ENCODE assay signal across 27 cellular contexts in the genomic region with DNA sequence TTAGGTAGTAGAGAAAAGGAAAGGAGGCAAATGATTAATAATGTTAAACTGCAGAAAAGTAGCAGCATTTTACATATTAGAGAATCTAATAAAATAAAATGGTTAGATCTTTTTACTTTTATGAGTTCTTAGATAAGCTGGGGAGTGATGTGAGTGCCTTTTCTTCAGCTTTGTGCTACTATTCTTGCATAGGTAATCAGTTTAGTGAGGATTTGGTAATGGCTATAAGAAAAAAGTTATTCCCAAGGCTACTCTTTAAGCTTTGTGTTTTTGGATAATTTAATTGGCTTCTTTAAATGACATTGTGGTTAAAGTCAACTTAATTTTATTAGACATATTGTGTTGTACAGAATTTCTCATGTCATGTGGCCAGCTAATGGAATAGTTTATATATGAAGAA. TPM values are rescaled to one million over a fixed set of nuclear protein-coding genes. Genes with fewer than 3 reads are reported as not detected.
DNase-seq lines count a peak whose midpoint lies in the region; ATAC-seq, FAIRE-seq and TF ChIP-seq lines count a peak whose summit lies in the region.
"Had no signal": no experiment of that assay in that cellular context is flagged by ENCODE, and none has a peak within 500 bp of the region (broad histone marks: within the 10 kb centered on the region; RNA-seq: fewer than 3 reads in every experiment).

No MANE protein-coding gene starts in this region.

- H2AK5ac ChIP-seq in mesenchymal stem cell (ENCODE audit: low read length, severe bottlenecking): no peak overlapping the region

- no peak for TF ChIP-seq CTCF in gastrocnemius medialis (IDR thresholded peaks at IDR 0.05 in 4 of 5, conservative IDR thresholded peaks at IDR 0.05 in 1 of 5)

- no peak overlapping the region for H2BK120ac ChIP-seq in mesenchymal stem cell (ENCODE audit: low read depth, low read length)

- H3K27me3 ChIP-seq in mesenchymal stem cell (ENCODE audit: control insufficient read depth in 1 of 2, insufficient read depth in 1 of 2, low read length in 2 of 2) (peaks cover 0 to 4% of the 10 kb centered on the region in 2 experiments), gastrocnemius medialis (peaks cover 0 to 10% (median 0%) of the 10 kb centered on the region in 3 donors)
- H3K27me3 ChIP-seq in naive thymus-derived CD4-positive, alpha-beta T cell (ENCODE audit: control insufficient read depth in 2 of 2, insufficient read depth in 2 of 2, low read length in 2 of 2): no peaks in the 10 kb centered on the region

- H3K27me3 Mint-ChIP-seq in naive thymus-derived CD4-positive, alpha-beta T cell: peaks cover 23 to 35% (median 27%) of the 10 kb centered on the region in 5 donors

- H3K27ac ChIP-seq in mesenchymal stem cell (ENCODE audit: low read length, poor library complexity, severe bottlenecking) (no peak overlapping the region), gastrocnemius medialis (no peak overlapping the region)
- H3K27ac ChIP-seq in naive thymus-derived CD4-positive, alpha-beta T cell (ENCODE audit: low read depth, low read length): no peak overlapping the region
- H3K27ac ChIP-seq: A549; BLaER1 treated with 17β-estradiol and CSF1 and Interleukin-3, amounts not matched to agents 10 nM and 100 nM; SK-N-MC had no signal

- H3K9me3 Mint-ChIP-seq in naive thymus-derived CD4-positive, alpha-beta T cell: peaks cover 0 to 10% (median 0%) of the 10 kb centered on the region in 11 donors
- H3K9me3 Mint-ChIP-seq: CD4-positive, alpha-beta T cell had no signal

- no peak overlapping the region for H2BK5ac ChIP-seq in mesenchymal stem cell (ENCODE audit: low read depth, low read length, poor library complexity, severe bottlenecking)

- H2BK15ac ChIP-seq in mesenchymal stem cell (ENCODE audit: low read depth, poor library complexity, severe bottlenecking): no peak overlapping the region

- H3K36me3 ChIP-seq in mesenchymal stem cell (ENCODE audit: control insufficient read depth in 1 of 2, insufficient read depth in 2 of 2, low read depth in 1 of 2, low read length in 2 of 2) (peaks cover 0 to 15% of the 10 kb centered on the region in 2 experiments), gastrocnemius medialis (no peaks in the 10 kb centered on the region)
- no peaks in the 10 kb centered on the region for H3K36me3 ChIP-seq in naive thymus-derived CD4-positive, alpha-beta T cell (ENCODE audit: control insufficient read depth in 2 of 3, insufficient read depth in 3 of 3, low read length in 3 of 3)
- H3K36me3 ChIP-seq: BLaER1 treated with 17β-estradiol and CSF1 and Interleukin-3, amounts not matched to agents 10 nM and 100 nM had no signal

- no peak overlapping the region for H4K91ac ChIP-seq in mesenchymal stem cell (ENCODE audit: low read length)

- no peak for DNase-seq in GM19239 (ENCODE audit: insufficient read length, low spot score)
- peak; percentile 54 for DNase-seq in cerebellar cortex (ENCODE audit: low spot score)
- no peak for DNase-seq in mesenchymal stem cell
- DNase-seq in NCI-H146 (lab: John Stamatoyannopoulos, UW): no peak
- no peak for DNase-seq in naive thymus-derived CD4-positive, alpha-beta T cell
- DNase-seq in gastrocnemius medialis: no peak
- DNase-seq: AML-193; CD4-positive, alpha-beta T cell; DMS53; Kasumi-1; NCI-H1092 treated with DMSO at 0.1 percent for 48 hours; NCI-H1436; NCI-H187 treated with DMSO at 0.1 percent for 48 hours; NCI-H446; NCI-H526 treated with DMSO at 0.1 percent for 48 hours; SIG-M5 had no signal

- H4K8ac ChIP-seq in mesenchymal stem cell (ENCODE audit: low read length): no peak overlapping the region

- peak overlapping the region; percentile 80 for H3K9ac ChIP-seq in mesenchymal stem cell (ENCODE audit: low read length)
- H3K9ac ChIP-seq: BLaER1 treated with 17β-estradiol and CSF1 and Interleukin-3, amounts not matched to agents 10 nM and 100 nM had no signal

- in situ Hi-C loops in gastrocnemius medialis (cut with MboI; ENCODE audit: low sequenced_read_pairs in 4 of 4): loop anchor here in 3 of 4 donors (5.0 to 10.0 kb wide), 2 partner anchors 339 to 342 kb away; no protein-coding TSS in a partner anchor

- no peak for ATAC-seq in naive thymus-derived CD4-positive, alpha-beta T cell
- no peak for ATAC-seq in gastrocnemius medialis
- ATAC-seq: A549, HepG2 had no signal

- no peak overlapping the region for H2AFZ ChIP-seq in mesenchymal stem cell (ENCODE audit: low read depth, low read length)

- CTCF ChIA-PET in naive thymus-derived CD4-positive, alpha-beta T cell (lab: Charles Lee): no interaction called here

- H3K4me1 ChIP-seq in mesenchymal stem cell (ENCODE audit: control insufficient read depth, insufficient read depth, low read depth, low read length) (peaks cover 7% of the 10 kb centered on the region), gastrocnemius medialis (peaks cover 0 to 6% of the 10 kb centered on the region in 2 donors)
- no peaks in the 10 kb centered on the region for H3K4me1 ChIP-seq in naive thymus-derived CD4-positive, alpha-beta T cell (ENCODE audit: control insufficient read depth in 2 of 2, insufficient read depth in 2 of 2, low read length in 2 of 2)
- H3K4me1 ChIP-seq: BLaER1 treated with 17β-estradiol and CSF1 and Interleukin-3, amounts not matched to agents 10 nM and 100 nM had no signal

- H3K4me2 ChIP-seq in mesenchymal stem cell (ENCODE audit: low read length, poor library complexity, severe bottlenecking): no peak overlapping the region
- H3K4me2 ChIP-seq: A549; BLaER1 treated with 17β-estradiol and CSF1 and Interleukin-3, amounts not matched to agents 10 nM and 100 nM had no signal

- H3K4ac ChIP-seq in mesenchymal stem cell (ENCODE audit: low read depth in 1 of 2, low read length in 2 of 2): no peak overlapping the region

- H3K79me1 ChIP-seq in mesenchymal stem cell (replicated peaks; ENCODE audit: low read length, poor library complexity, severe bottlenecking): no peaks in the 10 kb centered on the region

- H3K9me3 ChIP-seq in mesenchymal stem cell (ENCODE audit: control insufficient read depth, low read length) (peaks cover 9% of the 10 kb centered on the region), gastrocnemius medialis (no peaks in the 10 kb centered on the region)
- no peaks in the 10 kb centered on the region for H3K9me3 ChIP-seq in naive thymus-derived CD4-positive, alpha-beta T cell (ENCODE audit: control insufficient read depth in 2 of 3, low read length in 3 of 3)
- H3K9me3 ChIP-seq: A549 had no signal

- peaks cover 0 to 7% (median 0%) of the 10 kb centered on the region in 7 donors for H3K4me1 Mint-ChIP-seq in naive thymus-derived CD4-positive, alpha-beta T cell

- FAIRE-seq in GM19239 (lab: Jason Lieb, UNC): peak; percentile 58
- FAIRE-seq: A549, D721Med, G401.6, H54, HepG2 had no signal

- no peak overlapping the region for H3K27ac Mint-ChIP-seq in naive thymus-derived CD4-positive, alpha-beta T cell
- H3K27ac Mint-ChIP-seq: CD4-positive, alpha-beta T cell had no signal

- H3K23ac ChIP-seq in mesenchymal stem cell (ENCODE audit: low read length in 2 of 2): no peak overlapping the region

- POLR2A ChIA-PET in naive thymus-derived CD4-positive, alpha-beta T cell (lab: Charles Lee): no interaction called here

- H3K14ac ChIP-seq in mesenchymal stem cell (ENCODE audit: low read length in 2 of 2): no peak overlapping the region

- no peak overlapping the region for H3K4me3 Mint-ChIP-seq in naive thymus-derived CD4-positive, alpha-beta T cell
- H3K4me3 Mint-ChIP-seq: CD4-positive, alpha-beta T cell had no signal

- no peak for TF ChIP-seq POLR2A in gastrocnemius medialis (IDR thresholded peaks at IDR 0.05)

- H3K36me3 Mint-ChIP-seq in naive thymus-derived CD4-positive, alpha-beta T cell: peaks cover 0 to 3% (median 0%) of the 10 kb centered on the region in 5 donors

- intact Hi-C loops in naive thymus-derived CD4-positive, alpha-beta T cell (cut with micrococcal nuclease): no loop called here
- intact Hi-C loops in gastrocnemius medialis (cut with DNase I; ENCODE audit: low total_unique reads): no loop called here

- H3K4me3 ChIP-seq in GM08714 (ENCODE audit: low read length) (peak overlapping the region; percentile 34; the same call in 1 of the 2 replicates), mesenchymal stem cell (ENCODE audit: insufficient read depth in 1 of 2, low read depth in 1 of 2, low read length in 2 of 2) (peak overlapping the region in 1 of 2 experiments; percentile 86), gastrocnemius medialis (no peak overlapping the region)
- no peak overlapping the region for H3K4me3 ChIP-seq in naive thymus-derived CD4-positive, alpha-beta T cell (ENCODE audit: low read length)
- H3K4me3 ChIP-seq: A549; BLaER1 treated with 17β-estradiol and CSF1 and Interleukin-3, amounts not matched to agents 10 nM and 100 nM; SK-N-MC had no signal

- H2BK12ac ChIP-seq in mesenchymal stem cell (ENCODE audit: low read length in 2 of 2): no peak overlapping the region

- H3K18ac ChIP-seq in mesenchymal stem cell (ENCODE audit: low read depth in 1 of 2, low read length in 2 of 2): no peak overlapping the region

RNA-seq across cellular contexts. Expression of gene KCND2, which starts 3.7 kb away (rescaled TPM):
- 0.64 TPM for polyA plus RNA-seq in mesenchymal stem cell (2013, experiment 1 of 2)
- polyA plus RNA-seq in mesenchymal stem cell (2013, experiment 2 of 2): 0.53 TPM
- not detected for total RNA-seq in naive thymus-derived CD4-positive, alpha-beta T cell
- polyA plus RNA-seq in naive thymus-derived CD4-positive, alpha-beta T cell: not detected
- total RNA-seq in gastrocnemius medialis: under 1 TPM; 0.07 to 0.93 (median 0.30) TPM
- total RNA-seq: CD4-positive, alpha-beta T cell; Daoy; HepG2; HT1080; M059J had no signal
- polyA plus RNA-seq: HepG2 had no signal
